3 cellular contexts compared by ENCODE assay signal in the genomic region with DNA sequence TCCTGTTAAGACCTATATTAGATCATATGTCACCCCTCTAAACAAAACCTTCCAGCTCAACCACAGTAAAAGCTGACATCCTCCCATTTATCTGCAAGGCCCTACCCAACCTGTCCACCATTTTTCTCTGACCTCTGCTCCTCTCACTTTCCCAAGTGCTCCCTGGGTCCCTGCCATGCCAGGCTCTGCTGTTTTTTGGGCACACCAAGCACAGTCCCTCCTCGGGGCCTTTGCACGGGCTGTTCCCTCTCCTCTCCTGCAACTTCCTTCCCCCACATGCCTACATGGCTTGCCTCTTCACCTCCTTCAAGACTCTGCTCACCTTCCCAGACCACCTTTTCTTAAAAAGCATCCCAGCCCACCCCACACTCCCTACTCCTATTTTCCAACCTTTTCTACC.
"Had no signal": no experiment of that assay in that cellular context is flagged by ENCODE, and none has a peak within 500 bp of the region (broad histone marks: within the 10 kb centered on the region; RNA-seq: fewer than 3 reads in every experiment).

No MANE protein-coding gene starts in this region.

- DNase-seq: GDM1, GF-D8 had no signal

- ATAC-seq: GM12878 had no signal

- H3K4me3 ChIP-seq: GM12878 had no signal
